ENCODE assay signal across 8 cellular contexts in the genomic region with DNA sequence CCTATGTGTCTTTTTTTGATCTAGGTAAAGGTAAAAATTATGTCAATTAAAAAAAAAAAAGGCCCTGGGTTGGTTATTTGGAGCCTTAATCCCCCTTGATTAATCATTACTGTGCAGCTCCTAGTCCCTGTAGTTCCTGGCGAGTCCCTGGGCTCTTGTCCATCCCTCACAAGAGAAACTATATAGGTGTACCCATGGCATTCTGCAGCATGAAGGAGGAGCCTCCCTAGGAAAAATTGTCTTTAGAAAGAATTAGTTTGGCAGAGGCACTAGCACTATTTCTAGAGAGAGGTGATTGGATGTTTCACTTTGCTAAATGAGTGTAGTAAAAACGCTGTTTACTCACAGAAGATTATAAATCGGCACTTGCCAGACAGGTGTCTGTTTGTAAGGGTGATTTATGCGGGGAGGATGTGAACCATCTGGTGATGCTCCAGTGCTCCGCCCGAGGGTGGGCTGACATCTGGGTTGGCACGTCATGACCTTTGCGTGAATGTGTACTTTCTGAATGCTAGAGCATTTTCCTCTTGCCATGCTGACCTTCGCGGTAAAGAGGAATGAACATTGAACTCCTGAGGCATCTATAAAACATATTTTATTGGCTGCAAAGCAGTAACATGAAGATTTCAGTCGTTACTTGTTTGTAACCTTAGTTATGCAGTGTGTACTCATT. TPM values are rescaled to one million over a fixed set of nuclear protein-coding genes. Genes with fewer than 3 reads are reported as not detected.
DNase-seq lines count a peak whose midpoint lies in the region; ATAC-seq and TF ChIP-seq lines count a peak whose summit lies in the region.

No MANE protein-coding gene starts in this region.

- peak; percentile 48 for DNase-seq in GM04504 (ENCODE audit: low read depth)
- no peak for DNase-seq in nucleus accumbens (lab: John Stamatoyannopoulos, UW)
- DNase-seq in erythroblast (lab: John Stamatoyannopoulos, UW), result no peak
- DNase-seq in H7, result no peak

- ATAC-seq in GM19468 (IDR thresholded peaks at IDR 0.05; ENCODE audit: extremely low read depth, unreplicated experiment), result peak; percentile 73
- ATAC-seq in HG03565 (IDR thresholded peaks at IDR 0.05; ENCODE audit: unreplicated experiment), result peak; percentile 47

- peaks cover 92% of the 10 kb centered on the region for H3K4me1 Mint-ChIP-seq in activated naive CD4-positive, alpha-beta T cell treated with anti-CD3 and anti-CD28 coated beads, Interleukin-2, amount 50 U/mL, for 24 hours

- TF ChIP-seq POLR2A in erythroblast (IDR thresholded peaks at IDR 0.05; ENCODE audit: low read length), result no peak

- H3K4me2 ChIP-seq in skeletal muscle satellite cell (ENCODE audit: low read length), result peak overlapping the region; percentile 67

- H3K27ac Mint-ChIP-seq in activated naive CD4-positive, alpha-beta T cell treated with anti-CD3 and anti-CD28 coated beads, Interleukin-2, amount 50 U/mL, for 24 hours, result peak overlapping the region; percentile 93

- H3K9ac ChIP-seq in skeletal muscle satellite cell (ENCODE audit: low read depth, low read length), result no peak overlapping the region

- no peaks in the 10 kb centered on the region for H3K36me3 ChIP-seq in skeletal muscle satellite cell (ENCODE audit: insufficient read depth, low read length)
- H3K36me3 ChIP-seq in H7 (replicated peaks; ENCODE audit: control insufficient read depth, insufficient read depth, low read length), result no peaks in the 10 kb centered on the region

- H3K4me3 ChIP-seq in skeletal muscle satellite cell (ENCODE audit: low read length), result peak overlapping the region; percentile 19
- no peak overlapping the region for H3K4me3 ChIP-seq in H7 (ENCODE audit: insufficient read depth, low read depth, low read length)

- peak overlapping the region; percentile 69 for H3K4me3 Mint-ChIP-seq in activated naive CD4-positive, alpha-beta T cell treated with anti-CD3 and anti-CD28 coated beads, Interleukin-2, amount 50 U/mL, for 24 hours

- H3K9me3 Mint-ChIP-seq in activated naive CD4-positive, alpha-beta T cell treated with anti-CD3 and anti-CD28 coated beads, Interleukin-2, amount 50 U/mL, for 24 hours, result no peaks in the 10 kb centered on the region

- H3K27me3 ChIP-seq in skeletal muscle satellite cell (ENCODE audit: control insufficient read depth, insufficient read depth, low read length) (peaks cover 13% of the 10 kb centered on the region), H7 (ENCODE audit: control insufficient read depth, insufficient read depth, low read length) (no peaks in the 10 kb centered on the region)

- peaks cover 10% of the 10 kb centered on the region for H3K4me1 ChIP-seq in skeletal muscle satellite cell (ENCODE audit: control insufficient read depth, insufficient read depth, low read length)

- peaks cover 4% of the 10 kb centered on the region for H3K36me3 Mint-ChIP-seq in activated naive CD4-positive, alpha-beta T cell treated with anti-CD3 and anti-CD28 coated beads, Interleukin-2, amount 50 U/mL, for 24 hours

- H3K9me3 ChIP-seq in skeletal muscle satellite cell (replicated peaks; ENCODE audit: low read length), result no peaks in the 10 kb centered on the region

- no peaks in the 10 kb centered on the region for H3K27me3 Mint-ChIP-seq in activated naive CD4-positive, alpha-beta T cell treated with anti-CD3 and anti-CD28 coated beads, Interleukin-2, amount 50 U/mL, for 24 hours

RNA-seq across cellular contexts. Expression of gene PLCL2, which starts 12.6 kb away (rescaled TPM):
- 6.8 and 10.0 TPM in 2 replicates for total RNA-seq in skeletal muscle satellite cell (2012; rRNA removed)
- total RNA-seq in H7 (2014; rRNA removed; shearing (Covaris generic)), result 1.9 and 3.3 TPM in 2 replicates
